ENCODE assay signal across 2 cellular contexts in the genomic region with DNA sequence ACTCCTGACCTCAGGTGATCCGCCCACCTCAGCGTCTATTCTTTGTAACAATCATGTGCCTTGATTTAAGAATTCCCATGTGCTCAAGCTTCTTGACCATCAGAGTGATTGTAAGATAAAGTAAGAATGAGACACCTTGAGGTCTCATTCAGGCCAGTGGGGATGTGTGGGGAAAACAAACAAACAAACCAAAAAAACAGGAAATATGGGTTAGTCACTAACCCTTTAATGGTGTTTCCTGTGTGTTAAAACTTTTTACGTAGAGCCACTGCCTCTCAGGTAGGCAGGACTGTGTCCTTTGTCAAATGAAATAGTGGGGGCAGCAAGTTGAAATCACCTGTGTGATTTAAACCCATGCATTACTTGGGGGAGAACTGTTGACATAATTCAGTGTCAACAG.
TF ChIP-seq lines count a peak whose summit lies in the region.

No MANE protein-coding gene starts in this region.

TF ChIP-seq in HCT116, 20 proteins besides CTCF, POLR2A, EP300 and RAD21 (continued from another document):
- TF ChIP-seq, protein P1, sequence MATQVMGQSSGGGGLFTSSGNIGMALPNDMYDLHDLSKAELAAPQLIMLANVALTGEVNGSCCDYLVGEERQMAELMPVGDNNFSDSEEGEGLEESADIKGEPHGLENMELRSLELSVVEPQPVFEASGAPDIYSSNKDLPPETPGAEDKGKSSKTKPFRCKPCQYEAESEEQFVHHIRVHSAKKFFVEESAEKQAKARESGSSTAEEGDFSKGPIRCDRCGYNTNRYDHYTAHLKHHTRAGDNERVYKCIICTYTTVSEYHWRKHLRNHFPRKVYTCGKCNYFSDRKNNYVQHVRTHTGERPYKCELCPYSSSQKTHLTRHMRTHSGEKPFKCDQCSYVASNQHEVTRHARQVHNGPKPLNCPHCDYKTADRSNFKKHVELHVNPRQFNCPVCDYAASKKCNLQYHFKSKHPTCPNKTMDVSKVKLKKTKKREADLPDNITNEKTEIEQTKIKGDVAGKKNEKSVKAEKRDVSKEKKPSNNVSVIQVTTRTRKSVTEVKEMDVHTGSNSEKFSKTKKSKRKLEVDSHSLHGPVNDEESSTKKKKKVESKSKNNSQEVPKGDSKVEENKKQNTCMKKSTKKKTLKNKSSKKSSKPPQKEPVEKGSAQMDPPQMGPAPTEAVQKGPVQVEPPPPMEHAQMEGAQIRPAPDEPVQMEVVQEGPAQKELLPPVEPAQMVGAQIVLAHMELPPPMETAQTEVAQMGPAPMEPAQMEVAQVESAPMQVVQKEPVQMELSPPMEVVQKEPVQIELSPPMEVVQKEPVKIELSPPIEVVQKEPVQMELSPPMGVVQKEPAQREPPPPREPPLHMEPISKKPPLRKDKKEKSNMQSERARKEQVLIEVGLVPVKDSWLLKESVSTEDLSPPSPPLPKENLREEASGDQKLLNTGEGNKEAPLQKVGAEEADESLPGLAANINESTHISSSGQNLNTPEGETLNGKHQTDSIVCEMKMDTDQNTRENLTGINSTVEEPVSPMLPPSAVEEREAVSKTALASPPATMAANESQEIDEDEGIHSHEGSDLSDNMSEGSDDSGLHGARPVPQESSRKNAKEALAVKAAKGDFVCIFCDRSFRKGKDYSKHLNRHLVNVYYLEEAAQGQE (IDR thresholded peaks at IDR 0.05; ENCODE audit: low read depth): no peak
- TF ChIP-seq TCF7L2 (IDR thresholded peaks at IDR 0.05; ENCODE audit: borderline replicate concordance, extremely low read depth, insufficient read depth, insufficient read length): no peak
- no peak for TF ChIP-seq EGR1 (IDR thresholded peaks at IDR 0.05; ENCODE audit: low read depth)
- no peak for TF ChIP-seq ELF1 (IDR thresholded peaks at IDR 0.05; ENCODE audit: borderline replicate concordance, low read depth)
- TF ChIP-seq, protein P2, sequence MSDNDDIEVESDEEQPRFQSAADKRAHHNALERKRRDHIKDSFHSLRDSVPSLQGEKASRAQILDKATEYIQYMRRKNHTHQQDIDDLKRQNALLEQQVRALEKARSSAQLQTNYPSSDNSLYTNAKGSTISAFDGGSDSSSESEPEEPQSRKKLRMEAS (IDR thresholded peaks at IDR 0.05): peak; percentile 24; the same call in 1 of the 2 replicates
- no peak for TF ChIP-seq JUND (IDR thresholded peaks at IDR 0.05)
- TF ChIP-seq, protein P3, sequence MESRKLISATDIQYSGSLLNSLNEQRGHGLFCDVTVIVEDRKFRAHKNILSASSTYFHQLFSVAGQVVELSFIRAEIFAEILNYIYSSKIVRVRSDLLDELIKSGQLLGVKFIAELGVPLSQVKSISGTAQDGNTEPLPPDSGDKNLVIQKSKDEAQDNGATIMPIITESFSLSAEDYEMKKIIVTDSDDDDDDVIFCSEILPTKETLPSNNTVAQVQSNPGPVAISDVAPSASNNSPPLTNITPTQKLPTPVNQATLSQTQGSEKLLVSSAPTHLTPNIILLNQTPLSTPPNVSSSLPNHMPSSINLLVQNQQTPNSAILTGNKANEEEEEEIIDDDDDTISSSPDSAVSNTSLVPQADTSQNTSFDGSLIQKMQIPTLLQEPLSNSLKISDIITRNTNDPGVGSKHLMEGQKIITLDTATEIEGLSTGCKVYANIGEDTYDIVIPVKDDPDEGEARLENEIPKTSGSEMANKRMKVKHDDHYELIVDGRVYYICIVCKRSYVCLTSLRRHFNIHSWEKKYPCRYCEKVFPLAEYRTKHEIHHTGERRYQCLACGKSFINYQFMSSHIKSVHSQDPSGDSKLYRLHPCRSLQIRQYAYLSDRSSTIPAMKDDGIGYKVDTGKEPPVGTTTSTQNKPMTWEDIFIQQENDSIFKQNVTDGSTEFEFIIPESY (IDR thresholded peaks at IDR 0.05; ENCODE audit: extremely low read depth, insufficient replicate concordance, low read length): no peak
- TF ChIP-seq ZFX (IDR thresholded peaks at IDR 0.05): no peak
- TF ChIP-seq EZH2 (IDR thresholded peaks at IDR 0.05): no peak
- TF ChIP-seq SIN3A (IDR thresholded peaks at IDR 0.05; ENCODE audit: low read depth): no peak
- peak; percentile 25; the same call in 1 of the 2 replicates for TF ChIP-seq FOSL1 (IDR thresholded peaks at IDR 0.05; ENCODE audit: low read depth)
- TF ChIP-seq CBX3 (IDR thresholded peaks at IDR 0.05; ENCODE audit: low read depth): no peak
- no peak for TF ChIP-seq YY1 (IDR thresholded peaks at IDR 0.05; ENCODE audit: extremely low read depth, insufficient replicate concordance, low read depth, low read length)
- no peak for TF ChIP-seq EZH2phosphoT487 (IDR thresholded peaks at IDR 0.05; ENCODE audit: borderline replicate concordance)

TF ChIP-seq in WTC11, 78 proteins besides CTCF, POLR2A, EP300 and RAD21 (continued from another document):
- TF ChIP-seq, protein P4, sequence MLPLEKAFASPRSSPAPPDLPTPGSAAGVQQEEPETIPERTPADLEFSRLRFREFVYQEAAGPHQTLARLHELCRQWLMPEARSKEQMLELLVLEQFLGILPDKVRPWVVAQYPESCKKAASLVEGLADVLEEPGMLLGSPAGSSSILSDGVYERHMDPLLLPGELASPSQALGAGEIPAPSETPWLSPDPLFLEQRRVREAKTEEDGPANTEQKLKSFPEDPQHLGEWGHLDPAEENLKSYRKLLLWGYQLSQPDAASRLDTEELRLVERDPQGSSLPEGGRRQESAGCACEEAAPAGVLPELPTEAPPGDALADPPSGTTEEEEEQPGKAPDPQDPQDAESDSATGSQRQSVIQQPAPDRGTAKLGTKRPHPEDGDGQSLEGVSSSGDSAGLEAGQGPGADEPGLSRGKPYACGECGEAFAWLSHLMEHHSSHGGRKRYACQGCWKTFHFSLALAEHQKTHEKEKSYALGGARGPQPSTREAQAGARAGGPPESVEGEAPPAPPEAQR (CRISPR knock-in tag; IDR thresholded peaks at IDR 0.05): no peak
- TF ChIP-seq ETV6 (CRISPR knock-in tag; IDR thresholded peaks at IDR 0.05) (no peak), JAZF1 (CRISPR knock-in tag; IDR thresholded peaks at IDR 0.05) (no peak), GRHL2 (CRISPR knock-in tag; IDR thresholded peaks at IDR 0.05; ENCODE audit: insufficient replicate concordance, severe bottlenecking) (no peak)
